In the genomic region with DNA sequence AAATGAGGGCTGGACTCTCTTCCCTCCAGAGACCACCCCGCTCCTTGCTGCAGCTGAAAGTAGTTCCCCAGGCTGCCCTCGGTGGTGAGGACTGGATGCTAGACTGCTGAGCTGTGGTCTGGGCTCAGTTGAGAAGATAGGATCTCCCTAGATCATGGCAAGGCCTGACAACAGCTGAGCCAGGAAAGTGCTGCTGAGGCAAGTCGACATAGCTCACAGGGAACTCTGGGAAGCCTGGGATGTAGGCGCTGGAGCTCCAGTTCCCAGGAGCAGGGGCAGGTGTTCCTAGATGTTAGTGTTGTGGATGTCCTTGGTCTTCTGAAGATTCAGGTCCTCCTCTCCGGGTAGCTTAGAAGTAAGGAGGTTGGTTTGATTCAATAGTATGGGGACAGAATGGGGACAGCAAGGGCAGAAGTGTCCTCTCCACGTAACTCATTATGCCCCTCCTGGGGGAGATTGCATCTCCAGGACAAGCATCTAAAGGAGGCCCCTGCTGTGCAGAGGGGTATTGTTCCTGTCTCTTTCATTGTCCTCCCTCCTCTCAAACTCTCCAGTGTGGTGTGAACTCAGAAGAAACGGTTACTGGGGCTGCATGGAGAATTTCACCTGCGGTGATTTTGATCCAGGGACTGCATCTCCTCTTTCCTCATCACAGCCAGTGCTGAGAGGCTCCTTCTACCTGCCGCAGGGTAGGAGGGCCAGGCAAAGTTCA, we compare ENCODE assay signal across 15 cellular contexts. TPM values are rescaled to one million over a fixed set of nuclear protein-coding genes. Genes with fewer than 3 reads are reported as not detected.
DNase-seq lines count a peak whose midpoint lies in the region; ATAC-seq and TF ChIP-seq lines count a peak whose summit lies in the region.
"Had no signal": no experiment of that assay in that cellular context is flagged by ENCODE, and none has a peak within 500 bp of the region (broad histone marks: within the 10 kb centered on the region; RNA-seq: fewer than 3 reads in every experiment).

No MANE protein-coding gene starts in this region.

- TF ChIP-seq CTCF in CD4-positive, alpha-beta T cell (IDR thresholded peaks at IDR 0.05): no peak

- no peak for ATAC-seq in CD4-positive, alpha-beta T cell (ENCODE audit: poor library complexity)
- ATAC-seq in activated T-helper 17 cell treated with anti-CD3 and anti-CD28 coated beads, Interleukin-2, amount 50 U/mL, for 72 hours (replicated peaks): no peak
- no peak for ATAC-seq in naive thymus-derived CD4-positive, alpha-beta T cell
- no peak for ATAC-seq in GM18519 (IDR thresholded peaks at IDR 0.05; ENCODE audit: low FRiP score, unreplicated experiment)
- ATAC-seq: left ventricle myocardium superior had no signal

- H3K36me3 ChIP-seq in BLaER1: peaks cover 51% of the 10 kb centered on the region
- H3K36me3 ChIP-seq in naive thymus-derived CD4-positive, alpha-beta T cell (ENCODE audit: control insufficient read depth in 2 of 3, insufficient read depth in 3 of 3, low read length in 3 of 3): peaks cover 0 to 29% (median 0%) of the 10 kb centered on the region in 3 experiments

- H3K36me3 Mint-ChIP-seq in CD4-positive, alpha-beta T cell (ENCODE audit: low read depth): peaks cover 63% of the 10 kb centered on the region
- H3K36me3 Mint-ChIP-seq in activated T-helper 17 cell treated with anti-CD3 and anti-CD28 coated beads, Interleukin-2, amount 50 U/mL, for 72 hours (ENCODE audit: low read depth): peaks cover 51% of the 10 kb centered on the region
- H3K36me3 Mint-ChIP-seq in naive thymus-derived CD4-positive, alpha-beta T cell: peaks cover 9 to 29% (median 15%) of the 10 kb centered on the region in 5 donors

- 0 out of 2 replicates have a peak overlapping the region, but pooled peaks have one; percentile 18 for H3K27ac ChIP-seq in BLaER1
- peak overlapping the region; percentile 2 for H3K27ac ChIP-seq in CD4-positive, alpha-beta T cell (ENCODE audit: low read depth, low read length)
- H3K27ac ChIP-seq in naive thymus-derived CD4-positive, alpha-beta T cell (ENCODE audit: low read depth, low read length): peak overlapping the region; percentile 95
- H3K27ac ChIP-seq: SJSA1 had no signal

- H3K4me2 ChIP-seq in BLaER1: peak overlapping the region; percentile 27

- peak overlapping the region; percentile 40; the same call in 1 of the 2 replicates for H3K9ac ChIP-seq in BLaER1

- no peaks in the 10 kb centered on the region for H3K27me3 Mint-ChIP-seq in CD4-positive, alpha-beta T cell
- no peaks in the 10 kb centered on the region for H3K27me3 Mint-ChIP-seq in activated T-helper 17 cell treated with anti-CD3 and anti-CD28 coated beads, Interleukin-2, amount 50 U/mL, for 72 hours
- no peaks in the 10 kb centered on the region for H3K27me3 Mint-ChIP-seq in naive thymus-derived CD4-positive, alpha-beta T cell

- H3K4me3 Mint-ChIP-seq in CD4-positive, alpha-beta T cell: peak overlapping the region; percentile 63
- H3K4me3 Mint-ChIP-seq in activated T-helper 17 cell treated with anti-CD3 and anti-CD28 coated beads, Interleukin-2, amount 50 U/mL, for 72 hours: peak overlapping the region; percentile 15
- H3K4me3 Mint-ChIP-seq in naive thymus-derived CD4-positive, alpha-beta T cell: peak overlapping the region; percentile 9 to 98 (median 62)

- H3K9me3 ChIP-seq in BLaER1: no peaks in the 10 kb centered on the region
- H3K9me3 ChIP-seq in CD4-positive, alpha-beta T cell (ENCODE audit: control insufficient read depth, low read length): no peaks in the 10 kb centered on the region
- H3K9me3 ChIP-seq in naive thymus-derived CD4-positive, alpha-beta T cell (ENCODE audit: control insufficient read depth in 2 of 3, low read length in 3 of 3): no peaks in the 10 kb centered on the region
- H3K9me3 ChIP-seq: SJSA1 had no signal

- no peak overlapping the region for H3K4me3 ChIP-seq in BLaER1
- no peak overlapping the region for H3K4me3 ChIP-seq in naive thymus-derived CD4-positive, alpha-beta T cell (ENCODE audit: low read length)
- H3K4me3 ChIP-seq: SJSA1 had no signal

- no peaks in the 10 kb centered on the region for H3K9me3 Mint-ChIP-seq in CD4-positive, alpha-beta T cell
- H3K9me3 Mint-ChIP-seq in activated T-helper 17 cell treated with anti-CD3 and anti-CD28 coated beads, Interleukin-2, amount 50 U/mL, for 72 hours: no peaks in the 10 kb centered on the region
- no peaks in the 10 kb centered on the region for H3K9me3 Mint-ChIP-seq in naive thymus-derived CD4-positive, alpha-beta T cell

- peaks cover 40% of the 10 kb centered on the region for H4K20me1 ChIP-seq in BLaER1

- POLR2A ChIA-PET in CD4-positive, alpha-beta T cell (lab: Charles Lee): interaction anchor here (0.7 to 22.6 kb wide), 5 partner anchors 12 to 283 kb away, joined by 3 to 318 read pairs (median 7); partner anchors contain the start of genes AMIGO1 and ATXN7L2
- POLR2A ChIA-PET in naive thymus-derived CD4-positive, alpha-beta T cell (lab: Charles Lee): interaction anchor here (0.9 to 29.8 kb wide), 5 partner anchors 3 to 241 kb away, joined by 3 to 520 read pairs (median 478); partner anchors contain the start of genes AMIGO1, ATXN7L2, CYB561D1 and GNAI3

- CTCF ChIA-PET in CD4-positive, alpha-beta T cell (lab: Charles Lee): interaction anchor here (3.0 to 24.2 kb wide), 2 partner anchors 12 to 33 kb away, joined by 20 to 474 read pairs; partner anchors contain the start of gene AMIGO1
- CTCF ChIA-PET in naive thymus-derived CD4-positive, alpha-beta T cell (lab: Charles Lee): interaction anchor here (0.6 to 32.6 kb wide), 7 partner anchors 5 to 148 kb away, joined by 3 to 1240 read pairs (median 5); partner anchors contain the start of genes AMIGO1, ATXN7L2, CYB561D1 and GPR61

- intact Hi-C loops in CD4-positive, alpha-beta T cell (cut with DNase I, micrococcal nuclease): no loop called here
- intact Hi-C loops in naive thymus-derived CD4-positive, alpha-beta T cell (cut with micrococcal nuclease): no loop called here

- peak overlapping the region; percentile 95 for H3K27ac Mint-ChIP-seq in CD4-positive, alpha-beta T cell
- peak overlapping the region; percentile 50 for H3K27ac Mint-ChIP-seq in activated T-helper 17 cell treated with anti-CD3 and anti-CD28 coated beads, Interleukin-2, amount 50 U/mL, for 72 hours
- peak overlapping the region in 8 of 9 donors; percentile 30 to 99 (median 98) for H3K27ac Mint-ChIP-seq in naive thymus-derived CD4-positive, alpha-beta T cell

- H3K27me3 ChIP-seq in BLaER1: no peaks in the 10 kb centered on the region
- H3K27me3 ChIP-seq in CD4-positive, alpha-beta T cell (ENCODE audit: control insufficient read depth, insufficient read depth, low read length): no peaks in the 10 kb centered on the region
- H3K27me3 ChIP-seq in naive thymus-derived CD4-positive, alpha-beta T cell (ENCODE audit: control insufficient read depth in 2 of 2, insufficient read depth in 2 of 2, low read length in 2 of 2): no peaks in the 10 kb centered on the region
- H3K27me3 ChIP-seq: SJSA1 had no signal

- H3K4me1 ChIP-seq in BLaER1: peaks cover 88% of the 10 kb centered on the region
- H3K4me1 ChIP-seq in naive thymus-derived CD4-positive, alpha-beta T cell (ENCODE audit: control insufficient read depth in 2 of 2, insufficient read depth in 2 of 2, low read length in 2 of 2): peaks cover 66 to 84% of the 10 kb centered on the region in 2 donors

- peaks cover 84% of the 10 kb centered on the region for H3K4me1 Mint-ChIP-seq in CD4-positive, alpha-beta T cell (ENCODE audit: low read depth)
- peaks cover 42% of the 10 kb centered on the region for H3K4me1 Mint-ChIP-seq in activated T-helper 17 cell treated with anti-CD3 and anti-CD28 coated beads, Interleukin-2, amount 50 U/mL, for 72 hours
- peaks cover 63 to 90% (median 84%) of the 10 kb centered on the region in 7 donors for H3K4me1 Mint-ChIP-seq in naive thymus-derived CD4-positive, alpha-beta T cell

- no peak for DNase-seq in CD4-positive, alpha-beta T cell
- DNase-seq in naive thymus-derived CD4-positive, alpha-beta T cell: no peak
- no peak for DNase-seq in activated effector memory CD4-positive, alpha-beta T cell treated with anti-CD3 and anti-CD28 coated beads, Interleukin-2, amount 50 U/mL, for 16 hours
- DNase-seq in SW 1271 (lab: John Stamatoyannopoulos, UW): no peak
- DNase-seq: central memory CD4-positive, alpha-beta T cell; foreskin melanocyte; left ventricle myocardium superior; NCI-H1436 had no signal

RNA-seq across cellular contexts. Expression of gene CYB561D1, which starts 3.7 kb away (rescaled TPM):
- 10 to 100 TPM; 12.0 to 15.0 TPM for total RNA-seq in CD4-positive, alpha-beta T cell
- 10 to 100 TPM in 1 of 2 donors, 1 to 10 TPM in 1; 7.6 to 19.2 TPM for total RNA-seq in activated T-helper 17 cell treated with anti-CD3 and anti-CD28 coated beads, Interleukin-2, amount 50 U/mL, for 72 hours
- total RNA-seq in naive thymus-derived CD4-positive, alpha-beta T cell: 10 to 100 TPM; 19.6 to 41.5 (median 24.1) TPM
- polyA plus RNA-seq in naive thymus-derived CD4-positive, alpha-beta T cell: 10 to 100 TPM; 13.5 to 25.3 TPM

RNA-seq across cellular contexts. Expression of gene AMIGO1, which starts 11.9 kb away (rescaled TPM):
- 10 to 100 TPM; 16.9 TPM for total RNA-seq in CD4-positive, alpha-beta T cell
- total RNA-seq in activated T-helper 17 cell treated with anti-CD3 and anti-CD28 coated beads, Interleukin-2, amount 50 U/mL, for 72 hours: 1 to 10 TPM; 1.1 to 1.2 TPM
- 10 to 100 TPM in 3 of 5 experiments, 1 to 10 TPM in 2; 2.9 to 42.2 (median 17.7) TPM for total RNA-seq in naive thymus-derived CD4-positive, alpha-beta T cell
- 10 to 100 TPM; 17.4 to 36.2 TPM for polyA plus RNA-seq in naive thymus-derived CD4-positive, alpha-beta T cell

RNA-seq across cellular contexts. Expression of gene ATXN7L2, which starts 13.9 kb away (rescaled TPM):
- total RNA-seq in CD4-positive, alpha-beta T cell: 10 to 100 TPM; 11.8 to 13.1 TPM
- total RNA-seq in activated T-helper 17 cell treated with anti-CD3 and anti-CD28 coated beads, Interleukin-2, amount 50 U/mL, for 72 hours: 10 to 100 TPM; 14.5 to 15.3 TPM
- 10 to 100 TPM; 10.5 to 12.8 (median 11.7) TPM for total RNA-seq in naive thymus-derived CD4-positive, alpha-beta T cell
- polyA plus RNA-seq in naive thymus-derived CD4-positive, alpha-beta T cell: 10 to 100 TPM in 1 of 2 donors, 1 to 10 TPM in 1; 4.9 to 15.2 TPM

RNA-seq across cellular contexts. Expression of gene SYPL2, which starts 31.3 kb away (rescaled TPM):
- total RNA-seq in CD4-positive, alpha-beta T cell: not detected
- total RNA-seq in activated T-helper 17 cell treated with anti-CD3 and anti-CD28 coated beads, Interleukin-2, amount 50 U/mL, for 72 hours: not detected
- not detected for total RNA-seq in naive thymus-derived CD4-positive, alpha-beta T cell
- under 1 TPM in 1 of 2 donors, not detected in 1; 0.43 TPM for polyA plus RNA-seq in naive thymus-derived CD4-positive, alpha-beta T cell
- total RNA-seq: OCI-LY7, pulmonary artery endothelial cell had no signal

RNA-seq across cellular contexts. Expression of gene GPR61, which starts 42.1 kb away (rescaled TPM):
- under 1 TPM; 0.53 to 0.85 TPM for total RNA-seq in CD4-positive, alpha-beta T cell
- under 1 TPM in 1 of 2 donors, not detected in 1; 0.45 TPM for total RNA-seq in activated T-helper 17 cell treated with anti-CD3 and anti-CD28 coated beads, Interleukin-2, amount 50 U/mL, for 72 hours
- under 1 TPM; 0.05 to 0.58 (median 0.42) TPM for total RNA-seq in naive thymus-derived CD4-positive, alpha-beta T cell
- under 1 TPM in 1 of 2 donors, not detected in 1; 0.45 TPM for polyA plus RNA-seq in naive thymus-derived CD4-positive, alpha-beta T cell
- total RNA-seq: OCI-LY7 had no signal
- polyA plus RNA-seq: BJ had no signal

Comparison
In these comparisons a context has a peak if more than half of its experiments do, and no peak if none do; other contexts are left out.
1. H3K27ac ChIP-seq: peak in every context shown above with its lines; median percentile 95 in naive thymus-derived CD4-positive, alpha-beta T cell; 18 in BLaER1; 2 in CD4-positive, alpha-beta T cell.